In the genomic region with DNA sequence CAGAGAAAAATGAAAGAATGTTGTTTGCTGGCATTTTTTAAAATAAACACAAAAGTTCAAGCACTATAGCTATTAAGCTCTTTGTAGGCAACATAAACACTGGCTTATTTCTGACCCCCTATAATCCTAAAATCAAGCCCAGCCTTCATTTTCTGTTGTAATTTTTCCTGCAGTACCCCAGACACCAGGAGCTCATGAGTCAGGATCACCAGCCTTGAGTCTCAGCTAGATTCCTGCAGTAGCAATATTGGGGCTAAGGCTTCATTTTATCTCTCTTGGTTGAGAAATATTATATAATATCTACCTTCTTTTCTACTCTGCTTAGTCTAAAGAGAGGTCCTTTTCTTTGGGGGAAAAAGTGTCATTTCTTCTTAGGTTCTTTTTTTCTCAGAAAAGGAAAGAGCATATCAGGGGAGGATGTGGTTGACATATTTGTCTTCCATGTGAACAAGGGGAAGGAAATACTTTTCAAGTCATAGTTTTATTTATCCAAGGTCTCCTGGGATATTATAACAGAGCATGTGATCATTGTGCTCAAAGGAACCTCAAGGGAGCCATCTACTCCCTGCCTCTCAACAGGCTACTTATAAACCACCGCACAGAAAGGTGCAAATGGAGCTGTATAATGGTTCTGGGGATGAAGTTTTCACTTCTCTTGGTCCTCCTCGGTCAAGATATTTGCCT, we compare ENCODE assay signal across 26 cellular contexts.
A peak's percentile ranks its signal among the peaks of the same experiment; 100 is the strongest.
DNase-seq lines count a peak whose midpoint lies in the region; ATAC-seq and TF ChIP-seq lines count a peak whose summit lies in the region.
"Had no signal": no experiment of that assay in that cellular context is flagged by ENCODE, and none has a peak within 500 bp of the region (broad histone marks: within the 10 kb centered on the region; RNA-seq: fewer than 3 reads in every experiment).

No MANE protein-coding gene starts in this region.

- H3K4me1 Mint-ChIP-seq in HFFc6 (ENCODE audit: low read depth) = peaks cover 13% of the 10 kb centered on the region
- H3K4me1 Mint-ChIP-seq in WTC11 = peaks cover 4% of the 10 kb centered on the region
- H3K4me1 Mint-ChIP-seq: IgD-negative memory B cell, nephron, T-helper 17 cell had no signal

- DNase-seq in AG10803 (ENCODE audit: low read depth) (peak; percentile 47), HFFc6 (no peak), cardiac fibroblast (ENCODE audit: low read depth in 2 of 2) (peak; percentile 40 to 84), hepatic stellate cell (ENCODE audit: low spot score) (peak; percentile 33), WTC11 (ENCODE audit: low spot score) (no peak), SW 1271 (lab: John Stamatoyannopoulos, UW) (no peak), sciatic nerve (ENCODE audit: low spot score) (no peak)
- DNase-seq: activated CD8-positive, alpha-beta memory T cell treated with anti-CD3 and anti-CD28 coated beads, Interleukin-2, amount 50 U/mL, for 48 hours; activated effector memory CD4-positive, alpha-beta T cell treated with Interleukin-2 at 50 U/mL for 16 hours; DMS79 treated with DMSO at 0.1 percent for 48 hours; left colon; MM.1S; NCI-H1436 treated with DMSO at 0.1 percent for 48 hours; NCI-H2171; NCI-H748 treated with DMSO at 0.1 percent for 48 hours; stimulated activated CD4-positive, alpha-beta T cell treated with anti-CD3 and anti-CD28 coated beads, Interleukin-2, amount 100 ng/mL, for 48 hours; stimulated activated naive CD4-positive, alpha-beta T cell treated with Interleukin-2 at 50 U/mL for 16 hours; T-helper 17 cell; thyroid gland had no signal

- intact Hi-C loops in sciatic nerve (cut with DNase I) = no loop called here

- H3K36me3 Mint-ChIP-seq in HFFc6 (ENCODE audit: low read depth) = no peaks in the 10 kb centered on the region
- H3K36me3 Mint-ChIP-seq in WTC11 = no peaks in the 10 kb centered on the region
- H3K36me3 Mint-ChIP-seq: IgD-negative memory B cell, mesothelial cell of epicardium had no signal

- H3K4me3 Mint-ChIP-seq in HFFc6 = no peak overlapping the region
- no peak overlapping the region for H3K4me3 Mint-ChIP-seq in WTC11
- H3K4me3 Mint-ChIP-seq: IgD-negative memory B cell, mesothelial cell of epicardium, nephron, T-helper 17 cell had no signal

- CTCF ChIA-PET in WTC11 (lab: Charles Lee) = no interaction called here

- H3K27ac Mint-ChIP-seq in HFFc6 (peak overlapping the region; percentile 31), WTC11 (no peak overlapping the region)
- H3K27ac Mint-ChIP-seq: IgD-negative memory B cell, mesothelial cell of epicardium, T-helper 17 cell had no signal

- ATAC-seq in WTC11 (no peak), HG03097 (IDR thresholded peaks at IDR 0.05; ENCODE audit: low FRiP score, unreplicated experiment) (no peak), sciatic nerve (no peak)
- ATAC-seq: HCT116, left colon, T-helper 17 cell had no signal

- no peak overlapping the region for H3K4me3 ChIP-seq in AG10803 (ENCODE audit: low read length)
- H3K4me3 ChIP-seq in cardiac fibroblast (replicated peaks in 1 of 2; ENCODE audit: low read depth in 2 of 2, low read length in 2 of 2) = no peak overlapping the region
- H3K4me3 ChIP-seq: cardiac muscle cell, skin epidermis, thyroid gland had no signal

- POLR2A ChIA-PET in WTC11 (lab: Charles Lee) = no interaction called here

- H3K9me3 Mint-ChIP-seq in HFFc6 (no peaks in the 10 kb centered on the region), WTC11 (no peaks in the 10 kb centered on the region)
- H3K9me3 Mint-ChIP-seq: mesothelial cell of epicardium, nephron had no signal

- TF ChIP-seq CTCF in AG10803 (conservative IDR thresholded peaks at IDR 0.05; ENCODE audit: low read length) = no peak
- TF ChIP-seq CTCF in HFFc6 (IDR thresholded peaks at IDR 0.05) = no peak
- TF ChIP-seq CTCF in cardiac fibroblast (IDR thresholded peaks at IDR 0.05; ENCODE audit: low read depth, low read length) = no peak
- TF ChIP-seq CTCF in WTC11 (IDR thresholded peaks at IDR 0.05) = no peak

- H3K27me3 Mint-ChIP-seq in HFFc6 (ENCODE audit: insufficient read depth) = no peaks in the 10 kb centered on the region; the same call in 1 of the 2 replicates
- H3K27me3 Mint-ChIP-seq in WTC11 (ENCODE audit: low read depth) = no peaks in the 10 kb centered on the region

TF ChIP-seq in WTC11, 78 proteins besides CTCF, POLR2A, EP300 and RAD21 (continues in another document):
- TF ChIP-seq MYBL2 (CRISPR knock-in tag; IDR thresholded peaks at IDR 0.05) = no peak
- TF ChIP-seq SOX15 (CRISPR knock-in tag; IDR thresholded peaks at IDR 0.05) = no peak
- no peak for TF ChIP-seq RELA (CRISPR knock-in tag; IDR thresholded peaks at IDR 0.05; ENCODE audit: borderline replicate concordance)
- TF ChIP-seq, protein P1, sequence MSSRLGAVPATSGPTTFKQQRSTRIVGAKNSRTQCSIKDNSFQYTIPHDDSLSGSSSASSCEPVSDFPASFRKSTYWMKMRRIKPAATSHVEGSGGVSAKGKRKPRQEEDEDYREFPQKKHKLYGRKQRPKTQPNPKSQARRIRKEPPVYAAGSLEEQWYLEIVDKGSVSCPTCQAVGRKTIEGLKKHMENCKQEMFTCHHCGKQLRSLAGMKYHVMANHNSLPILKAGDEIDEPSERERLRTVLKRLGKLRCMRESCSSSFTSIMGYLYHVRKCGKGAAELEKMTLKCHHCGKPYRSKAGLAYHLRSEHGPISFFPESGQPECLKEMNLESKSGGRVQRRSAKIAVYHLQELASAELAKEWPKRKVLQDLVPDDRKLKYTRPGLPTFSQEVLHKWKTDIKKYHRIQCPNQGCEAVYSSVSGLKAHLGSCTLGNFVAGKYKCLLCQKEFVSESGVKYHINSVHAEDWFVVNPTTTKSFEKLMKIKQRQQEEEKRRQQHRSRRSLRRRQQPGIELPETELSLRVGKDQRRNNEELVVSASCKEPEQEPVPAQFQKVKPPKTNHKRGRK (CRISPR knock-in tag; IDR thresholded peaks at IDR 0.05; ENCODE audit: borderline replicate concordance) = no peak
- TF ChIP-seq GRHL2 (CRISPR knock-in tag; IDR thresholded peaks at IDR 0.05; ENCODE audit: insufficient replicate concordance, severe bottlenecking) = no peak
- TF ChIP-seq, protein P2, sequence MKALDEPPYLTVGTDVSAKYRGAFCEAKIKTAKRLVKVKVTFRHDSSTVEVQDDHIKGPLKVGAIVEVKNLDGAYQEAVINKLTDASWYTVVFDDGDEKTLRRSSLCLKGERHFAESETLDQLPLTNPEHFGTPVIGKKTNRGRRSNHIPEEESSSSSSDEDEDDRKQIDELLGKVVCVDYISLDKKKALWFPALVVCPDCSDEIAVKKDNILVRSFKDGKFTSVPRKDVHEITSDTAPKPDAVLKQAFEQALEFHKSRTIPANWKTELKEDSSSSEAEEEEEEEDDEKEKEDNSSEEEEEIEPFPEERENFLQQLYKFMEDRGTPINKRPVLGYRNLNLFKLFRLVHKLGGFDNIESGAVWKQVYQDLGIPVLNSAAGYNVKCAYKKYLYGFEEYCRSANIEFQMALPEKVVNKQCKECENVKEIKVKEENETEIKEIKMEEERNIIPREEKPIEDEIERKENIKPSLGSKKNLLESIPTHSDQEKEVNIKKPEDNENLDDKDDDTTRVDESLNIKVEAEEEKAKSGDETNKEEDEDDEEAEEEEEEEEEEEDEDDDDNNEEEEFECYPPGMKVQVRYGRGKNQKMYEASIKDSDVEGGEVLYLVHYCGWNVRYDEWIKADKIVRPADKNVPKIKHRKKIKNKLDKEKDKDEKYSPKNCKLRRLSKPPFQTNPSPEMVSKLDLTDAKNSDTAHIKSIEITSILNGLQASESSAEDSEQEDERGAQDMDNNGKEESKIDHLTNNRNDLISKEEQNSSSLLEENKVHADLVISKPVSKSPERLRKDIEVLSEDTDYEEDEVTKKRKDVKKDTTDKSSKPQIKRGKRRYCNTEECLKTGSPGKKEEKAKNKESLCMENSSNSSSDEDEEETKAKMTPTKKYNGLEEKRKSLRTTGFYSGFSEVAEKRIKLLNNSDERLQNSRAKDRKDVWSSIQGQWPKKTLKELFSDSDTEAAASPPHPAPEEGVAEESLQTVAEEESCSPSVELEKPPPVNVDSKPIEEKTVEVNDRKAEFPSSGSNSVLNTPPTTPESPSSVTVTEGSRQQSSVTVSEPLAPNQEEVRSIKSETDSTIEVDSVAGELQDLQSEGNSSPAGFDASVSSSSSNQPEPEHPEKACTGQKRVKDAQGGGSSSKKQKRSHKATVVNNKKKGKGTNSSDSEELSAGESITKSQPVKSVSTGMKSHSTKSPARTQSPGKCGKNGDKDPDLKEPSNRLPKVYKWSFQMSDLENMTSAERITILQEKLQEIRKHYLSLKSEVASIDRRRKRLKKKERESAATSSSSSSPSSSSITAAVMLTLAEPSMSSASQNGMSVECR (CRISPR knock-in tag; IDR thresholded peaks at IDR 0.05; ENCODE audit: borderline replicate concordance) = no peak
- TF ChIP-seq, protein P3, sequence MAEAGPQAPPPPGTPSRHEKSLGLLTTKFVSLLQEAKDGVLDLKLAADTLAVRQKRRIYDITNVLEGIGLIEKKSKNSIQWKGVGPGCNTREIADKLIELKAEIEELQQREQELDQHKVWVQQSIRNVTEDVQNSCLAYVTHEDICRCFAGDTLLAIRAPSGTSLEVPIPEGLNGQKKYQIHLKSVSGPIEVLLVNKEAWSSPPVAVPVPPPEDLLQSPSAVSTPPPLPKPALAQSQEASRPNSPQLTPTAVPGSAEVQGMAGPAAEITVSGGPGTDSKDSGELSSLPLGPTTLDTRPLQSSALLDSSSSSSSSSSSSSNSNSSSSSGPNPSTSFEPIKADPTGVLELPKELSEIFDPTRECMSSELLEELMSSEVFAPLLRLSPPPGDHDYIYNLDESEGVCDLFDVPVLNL (CRISPR knock-in tag; IDR thresholded peaks at IDR 0.05; ENCODE audit: borderline replicate concordance, low read depth) = no peak
- no peak for TF ChIP-seq ZNF121 (CRISPR knock-in tag; IDR thresholded peaks at IDR 0.05)
- TF ChIP-seq, protein P4, sequence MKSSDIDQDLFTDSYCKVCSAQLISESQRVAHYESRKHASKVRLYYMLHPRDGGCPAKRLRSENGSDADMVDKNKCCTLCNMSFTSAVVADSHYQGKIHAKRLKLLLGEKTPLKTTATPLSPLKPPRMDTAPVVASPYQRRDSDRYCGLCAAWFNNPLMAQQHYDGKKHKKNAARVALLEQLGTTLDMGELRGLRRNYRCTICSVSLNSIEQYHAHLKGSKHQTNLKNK (CRISPR knock-in tag; IDR thresholded peaks at IDR 0.05) = no peak
- TF ChIP-seq TEAD4 (CRISPR knock-in tag; IDR thresholded peaks at IDR 0.05) = no peak
- TF ChIP-seq, protein P5, sequence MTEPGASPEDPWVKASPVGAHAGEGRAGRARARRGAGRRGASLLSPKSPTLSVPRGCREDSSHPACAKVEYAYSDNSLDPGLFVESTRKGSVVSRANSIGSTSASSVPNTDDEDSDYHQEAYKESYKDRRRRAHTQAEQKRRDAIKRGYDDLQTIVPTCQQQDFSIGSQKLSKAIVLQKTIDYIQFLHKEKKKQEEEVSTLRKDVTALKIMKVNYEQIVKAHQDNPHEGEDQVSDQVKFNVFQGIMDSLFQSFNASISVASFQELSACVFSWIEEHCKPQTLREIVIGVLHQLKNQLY (CRISPR knock-in tag; IDR thresholded peaks at IDR 0.05) = no peak

Comparison
In these comparisons a context has a peak if more than half of its experiments do, and no peak if none do; other contexts are left out.
1. DNase-seq: peak in AG10803 (single experiment), cardiac fibroblast (2 of 2) and hepatic stellate cell (single experiment); none in HFFc6 (single experiment), WTC11 (single experiment), SW 1271 (0 of 2) and sciatic nerve (single experiment).